1 cellular context compared by ENCODE assay signal in genomic region chr5:108381034-108381954, GRCh38.
TF ChIP-seq lines count a peak whose summit lies in the region.

No MANE protein-coding gene starts in this region.

TF ChIP-seq in K562, 482 proteins besides CTCF, POLR2A, EP300 and RAD21 (continued from another document and continues in another):
- TF ChIP-seq POLR2AphosphoS5 (IDR thresholded peaks at IDR 0.05; ENCODE audit: control insufficient read depth, insufficient read depth, low read depth, low read length), result peak; percentile 37; the same call in 1 of the 2 replicates
- TF ChIP-seq KLF16 (IDR thresholded peaks at IDR 0.05), result no peak
- TF ChIP-seq ERF (CRISPR knock-in tag; IDR thresholded peaks at IDR 0.05), result 0 out of 2 replicates have a peak, but pooled peaks have one; percentile 57
- TF ChIP-seq, protein P1, sequence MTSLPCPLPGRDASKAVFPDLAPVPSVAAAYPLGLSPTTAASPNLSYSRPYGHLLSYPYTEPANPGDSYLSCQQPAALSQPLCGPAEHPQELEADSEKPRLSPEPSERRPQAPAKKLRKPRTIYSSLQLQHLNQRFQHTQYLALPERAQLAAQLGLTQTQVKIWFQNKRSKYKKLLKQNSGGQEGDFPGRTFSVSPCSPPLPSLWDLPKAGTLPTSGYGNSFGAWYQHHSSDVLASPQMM (CRISPR knock-in tag; IDR thresholded peaks at IDR 0.05), result no peak
- TF ChIP-seq KLF13 (tag; IDR thresholded peaks at IDR 0.05; ENCODE audit: borderline replicate concordance, low read depth), result no peak
- TF ChIP-seq NFRKB (IDR thresholded peaks at IDR 0.05; ENCODE audit: low read depth), result no peak
- peak; percentile 27; the same call in 1 of the 2 replicates for TF ChIP-seq TAF7 (tag; IDR thresholded peaks at IDR 0.05)
- TF ChIP-seq CREB1 (IDR thresholded peaks at IDR 0.05), result no peak; the same call in 1 of the 2 replicates
- no peak for TF ChIP-seq CREB1 (CRISPR knock-in tag; IDR thresholded peaks at IDR 0.05)
- TF ChIP-seq U2AF1 (optimal IDR thresholded peaks at IDR 0.05; ENCODE audit: low read depth, low read length), result no peak
- no peak for TF ChIP-seq PTRF (tag; IDR thresholded peaks at IDR 0.05)
- TF ChIP-seq ZNF239 (CRISPR knock-in tag; IDR thresholded peaks at IDR 0.05), result no peak
- TF ChIP-seq TOE1 (IDR thresholded peaks at IDR 0.05; ENCODE audit: borderline replicate concordance), result no peak
- no peak for TF ChIP-seq TOE1 (CRISPR knock-in tag; IDR thresholded peaks at IDR 0.05; ENCODE audit: borderline replicate concordance, low read depth)
- TF ChIP-seq, protein P2, sequence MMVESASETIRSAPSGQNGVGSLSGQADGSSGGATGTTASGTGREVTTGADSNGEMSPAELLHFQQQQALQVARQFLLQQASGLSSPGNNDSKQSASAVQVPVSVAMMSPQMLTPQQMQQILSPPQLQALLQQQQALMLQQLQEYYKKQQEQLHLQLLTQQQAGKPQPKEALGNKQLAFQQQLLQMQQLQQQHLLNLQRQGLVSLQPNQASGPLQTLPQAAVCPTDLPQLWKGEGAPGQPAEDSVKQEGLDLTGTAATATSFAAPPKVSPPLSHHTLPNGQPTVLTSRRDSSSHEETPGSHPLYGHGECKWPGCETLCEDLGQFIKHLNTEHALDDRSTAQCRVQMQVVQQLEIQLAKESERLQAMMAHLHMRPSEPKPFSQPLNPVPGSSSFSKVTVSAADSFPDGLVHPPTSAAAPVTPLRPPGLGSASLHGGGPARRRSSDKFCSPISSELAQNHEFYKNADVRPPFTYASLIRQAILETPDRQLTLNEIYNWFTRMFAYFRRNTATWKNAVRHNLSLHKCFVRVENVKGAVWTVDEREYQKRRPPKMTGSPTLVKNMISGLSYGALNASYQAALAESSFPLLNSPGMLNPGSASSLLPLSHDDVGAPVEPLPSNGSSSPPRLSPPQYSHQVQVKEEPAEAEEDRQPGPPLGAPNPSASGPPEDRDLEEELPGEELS (CRISPR knock-in tag; IDR thresholded peaks at IDR 0.05; ENCODE audit: borderline replicate concordance), result 0 out of 2 replicates have a peak, but pooled peaks have one; percentile 12
- TF ChIP-seq HIVEP1 (CRISPR knock-in tag; IDR thresholded peaks at IDR 0.05), result no peak
- TF ChIP-seq RB1 (IDR thresholded peaks at IDR 0.05; ENCODE audit: low read depth), result peak; percentile 46; the same call in 1 of the 2 replicates
- TF ChIP-seq ZNF217 (CRISPR knock-in tag; IDR thresholded peaks at IDR 0.05), result no peak
- no peak for TF ChIP-seq SMARCA4 (IDR thresholded peaks at IDR 0.05)
- TF ChIP-seq GABPA (tag; conservative IDR thresholded peaks at IDR 0.05; ENCODE audit: low read depth), result peak; percentile 47; the same call in 1 of the 2 replicates
- TF ChIP-seq NFIC (IDR thresholded peaks at IDR 0.05), result no peak; the same call in 1 of the 2 replicates
- no peak for TF ChIP-seq HLTF (IDR thresholded peaks at IDR 0.05)
- TF ChIP-seq MEF2D (tag; conservative IDR thresholded peaks at IDR 0.05; ENCODE audit: low read depth), result no peak
- no peak for TF ChIP-seq RHOXF2B (CRISPR knock-in tag; conservative IDR thresholded peaks at IDR 0.05)
- no peak for TF ChIP-seq NFIX (CRISPR knock-in tag; IDR thresholded peaks at IDR 0.05; ENCODE audit: low read depth)
- no peak for TF ChIP-seq RBM17 (IDR thresholded peaks at IDR 0.05; ENCODE audit: borderline replicate concordance, low read depth, low read length)
- no peak for TF ChIP-seq FOSL1 (tag; conservative IDR thresholded peaks at IDR 0.05)
- peak; percentile 24; the same call in 1 of the 2 replicates for TF ChIP-seq E2F3 (CRISPR knock-in tag; IDR thresholded peaks at IDR 0.05)
- TF ChIP-seq, protein P3, sequence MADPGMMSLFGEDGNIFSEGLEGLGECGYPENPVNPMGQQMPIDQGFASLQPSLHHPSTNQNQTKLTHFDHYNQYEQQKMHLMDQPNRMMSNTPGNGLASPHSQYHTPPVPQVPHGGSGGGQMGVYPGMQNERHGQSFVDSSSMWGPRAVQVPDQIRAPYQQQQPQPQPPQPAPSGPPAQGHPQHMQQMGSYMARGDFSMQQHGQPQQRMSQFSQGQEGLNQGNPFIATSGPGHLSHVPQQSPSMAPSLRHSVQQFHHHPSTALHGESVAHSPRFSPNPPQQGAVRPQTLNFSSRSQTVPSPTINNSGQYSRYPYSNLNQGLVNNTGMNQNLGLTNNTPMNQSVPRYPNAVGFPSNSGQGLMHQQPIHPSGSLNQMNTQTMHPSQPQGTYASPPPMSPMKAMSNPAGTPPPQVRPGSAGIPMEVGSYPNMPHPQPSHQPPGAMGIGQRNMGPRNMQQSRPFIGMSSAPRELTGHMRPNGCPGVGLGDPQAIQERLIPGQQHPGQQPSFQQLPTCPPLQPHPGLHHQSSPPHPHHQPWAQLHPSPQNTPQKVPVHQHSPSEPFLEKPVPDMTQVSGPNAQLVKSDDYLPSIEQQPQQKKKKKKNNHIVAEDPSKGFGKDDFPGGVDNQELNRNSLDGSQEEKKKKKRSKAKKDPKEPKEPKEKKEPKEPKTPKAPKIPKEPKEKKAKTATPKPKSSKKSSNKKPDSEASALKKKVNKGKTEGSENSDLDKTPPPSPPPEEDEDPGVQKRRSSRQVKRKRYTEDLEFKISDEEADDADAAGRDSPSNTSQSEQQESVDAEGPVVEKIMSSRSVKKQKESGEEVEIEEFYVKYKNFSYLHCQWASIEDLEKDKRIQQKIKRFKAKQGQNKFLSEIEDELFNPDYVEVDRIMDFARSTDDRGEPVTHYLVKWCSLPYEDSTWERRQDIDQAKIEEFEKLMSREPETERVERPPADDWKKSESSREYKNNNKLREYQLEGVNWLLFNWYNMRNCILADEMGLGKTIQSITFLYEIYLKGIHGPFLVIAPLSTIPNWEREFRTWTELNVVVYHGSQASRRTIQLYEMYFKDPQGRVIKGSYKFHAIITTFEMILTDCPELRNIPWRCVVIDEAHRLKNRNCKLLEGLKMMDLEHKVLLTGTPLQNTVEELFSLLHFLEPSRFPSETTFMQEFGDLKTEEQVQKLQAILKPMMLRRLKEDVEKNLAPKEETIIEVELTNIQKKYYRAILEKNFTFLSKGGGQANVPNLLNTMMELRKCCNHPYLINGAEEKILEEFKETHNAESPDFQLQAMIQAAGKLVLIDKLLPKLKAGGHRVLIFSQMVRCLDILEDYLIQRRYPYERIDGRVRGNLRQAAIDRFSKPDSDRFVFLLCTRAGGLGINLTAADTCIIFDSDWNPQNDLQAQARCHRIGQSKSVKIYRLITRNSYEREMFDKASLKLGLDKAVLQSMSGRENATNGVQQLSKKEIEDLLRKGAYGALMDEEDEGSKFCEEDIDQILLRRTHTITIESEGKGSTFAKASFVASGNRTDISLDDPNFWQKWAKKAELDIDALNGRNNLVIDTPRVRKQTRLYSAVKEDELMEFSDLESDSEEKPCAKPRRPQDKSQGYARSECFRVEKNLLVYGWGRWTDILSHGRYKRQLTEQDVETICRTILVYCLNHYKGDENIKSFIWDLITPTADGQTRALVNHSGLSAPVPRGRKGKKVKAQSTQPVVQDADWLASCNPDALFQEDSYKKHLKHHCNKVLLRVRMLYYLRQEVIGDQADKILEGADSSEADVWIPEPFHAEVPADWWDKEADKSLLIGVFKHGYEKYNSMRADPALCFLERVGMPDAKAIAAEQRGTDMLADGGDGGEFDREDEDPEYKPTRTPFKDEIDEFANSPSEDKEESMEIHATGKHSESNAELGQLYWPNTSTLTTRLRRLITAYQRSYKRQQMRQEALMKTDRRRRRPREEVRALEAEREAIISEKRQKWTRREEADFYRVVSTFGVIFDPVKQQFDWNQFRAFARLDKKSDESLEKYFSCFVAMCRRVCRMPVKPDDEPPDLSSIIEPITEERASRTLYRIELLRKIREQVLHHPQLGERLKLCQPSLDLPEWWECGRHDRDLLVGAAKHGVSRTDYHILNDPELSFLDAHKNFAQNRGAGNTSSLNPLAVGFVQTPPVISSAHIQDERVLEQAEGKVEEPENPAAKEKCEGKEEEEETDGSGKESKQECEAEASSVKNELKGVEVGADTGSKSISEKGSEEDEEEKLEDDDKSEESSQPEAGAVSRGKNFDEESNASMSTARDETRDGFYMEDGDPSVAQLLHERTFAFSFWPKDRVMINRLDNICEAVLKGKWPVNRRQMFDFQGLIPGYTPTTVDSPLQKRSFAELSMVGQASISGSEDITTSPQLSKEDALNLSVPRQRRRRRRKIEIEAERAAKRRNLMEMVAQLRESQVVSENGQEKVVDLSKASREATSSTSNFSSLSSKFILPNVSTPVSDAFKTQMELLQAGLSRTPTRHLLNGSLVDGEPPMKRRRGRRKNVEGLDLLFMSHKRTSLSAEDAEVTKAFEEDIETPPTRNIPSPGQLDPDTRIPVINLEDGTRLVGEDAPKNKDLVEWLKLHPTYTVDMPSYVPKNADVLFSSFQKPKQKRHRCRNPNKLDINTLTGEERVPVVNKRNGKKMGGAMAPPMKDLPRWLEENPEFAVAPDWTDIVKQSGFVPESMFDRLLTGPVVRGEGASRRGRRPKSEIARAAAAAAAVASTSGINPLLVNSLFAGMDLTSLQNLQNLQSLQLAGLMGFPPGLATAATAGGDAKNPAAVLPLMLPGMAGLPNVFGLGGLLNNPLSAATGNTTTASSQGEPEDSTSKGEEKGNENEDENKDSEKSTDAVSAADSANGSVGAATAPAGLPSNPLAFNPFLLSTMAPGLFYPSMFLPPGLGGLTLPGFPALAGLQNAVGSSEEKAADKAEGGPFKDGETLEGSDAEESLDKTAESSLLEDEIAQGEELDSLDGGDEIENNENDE (IDR thresholded peaks at IDR 0.05; ENCODE audit: low read depth, low read length), result no peak
- TF ChIP-seq CTCFL (IDR thresholded peaks at IDR 0.05; ENCODE audit: borderline replicate concordance, insufficient read depth, low read depth, low read length, poor library complexity, severe bottlenecking), result peak; percentile 12
- TF ChIP-seq BCL6 (CRISPR knock-in tag; IDR thresholded peaks at IDR 0.05), result no peak
- TF ChIP-seq, protein P4, sequence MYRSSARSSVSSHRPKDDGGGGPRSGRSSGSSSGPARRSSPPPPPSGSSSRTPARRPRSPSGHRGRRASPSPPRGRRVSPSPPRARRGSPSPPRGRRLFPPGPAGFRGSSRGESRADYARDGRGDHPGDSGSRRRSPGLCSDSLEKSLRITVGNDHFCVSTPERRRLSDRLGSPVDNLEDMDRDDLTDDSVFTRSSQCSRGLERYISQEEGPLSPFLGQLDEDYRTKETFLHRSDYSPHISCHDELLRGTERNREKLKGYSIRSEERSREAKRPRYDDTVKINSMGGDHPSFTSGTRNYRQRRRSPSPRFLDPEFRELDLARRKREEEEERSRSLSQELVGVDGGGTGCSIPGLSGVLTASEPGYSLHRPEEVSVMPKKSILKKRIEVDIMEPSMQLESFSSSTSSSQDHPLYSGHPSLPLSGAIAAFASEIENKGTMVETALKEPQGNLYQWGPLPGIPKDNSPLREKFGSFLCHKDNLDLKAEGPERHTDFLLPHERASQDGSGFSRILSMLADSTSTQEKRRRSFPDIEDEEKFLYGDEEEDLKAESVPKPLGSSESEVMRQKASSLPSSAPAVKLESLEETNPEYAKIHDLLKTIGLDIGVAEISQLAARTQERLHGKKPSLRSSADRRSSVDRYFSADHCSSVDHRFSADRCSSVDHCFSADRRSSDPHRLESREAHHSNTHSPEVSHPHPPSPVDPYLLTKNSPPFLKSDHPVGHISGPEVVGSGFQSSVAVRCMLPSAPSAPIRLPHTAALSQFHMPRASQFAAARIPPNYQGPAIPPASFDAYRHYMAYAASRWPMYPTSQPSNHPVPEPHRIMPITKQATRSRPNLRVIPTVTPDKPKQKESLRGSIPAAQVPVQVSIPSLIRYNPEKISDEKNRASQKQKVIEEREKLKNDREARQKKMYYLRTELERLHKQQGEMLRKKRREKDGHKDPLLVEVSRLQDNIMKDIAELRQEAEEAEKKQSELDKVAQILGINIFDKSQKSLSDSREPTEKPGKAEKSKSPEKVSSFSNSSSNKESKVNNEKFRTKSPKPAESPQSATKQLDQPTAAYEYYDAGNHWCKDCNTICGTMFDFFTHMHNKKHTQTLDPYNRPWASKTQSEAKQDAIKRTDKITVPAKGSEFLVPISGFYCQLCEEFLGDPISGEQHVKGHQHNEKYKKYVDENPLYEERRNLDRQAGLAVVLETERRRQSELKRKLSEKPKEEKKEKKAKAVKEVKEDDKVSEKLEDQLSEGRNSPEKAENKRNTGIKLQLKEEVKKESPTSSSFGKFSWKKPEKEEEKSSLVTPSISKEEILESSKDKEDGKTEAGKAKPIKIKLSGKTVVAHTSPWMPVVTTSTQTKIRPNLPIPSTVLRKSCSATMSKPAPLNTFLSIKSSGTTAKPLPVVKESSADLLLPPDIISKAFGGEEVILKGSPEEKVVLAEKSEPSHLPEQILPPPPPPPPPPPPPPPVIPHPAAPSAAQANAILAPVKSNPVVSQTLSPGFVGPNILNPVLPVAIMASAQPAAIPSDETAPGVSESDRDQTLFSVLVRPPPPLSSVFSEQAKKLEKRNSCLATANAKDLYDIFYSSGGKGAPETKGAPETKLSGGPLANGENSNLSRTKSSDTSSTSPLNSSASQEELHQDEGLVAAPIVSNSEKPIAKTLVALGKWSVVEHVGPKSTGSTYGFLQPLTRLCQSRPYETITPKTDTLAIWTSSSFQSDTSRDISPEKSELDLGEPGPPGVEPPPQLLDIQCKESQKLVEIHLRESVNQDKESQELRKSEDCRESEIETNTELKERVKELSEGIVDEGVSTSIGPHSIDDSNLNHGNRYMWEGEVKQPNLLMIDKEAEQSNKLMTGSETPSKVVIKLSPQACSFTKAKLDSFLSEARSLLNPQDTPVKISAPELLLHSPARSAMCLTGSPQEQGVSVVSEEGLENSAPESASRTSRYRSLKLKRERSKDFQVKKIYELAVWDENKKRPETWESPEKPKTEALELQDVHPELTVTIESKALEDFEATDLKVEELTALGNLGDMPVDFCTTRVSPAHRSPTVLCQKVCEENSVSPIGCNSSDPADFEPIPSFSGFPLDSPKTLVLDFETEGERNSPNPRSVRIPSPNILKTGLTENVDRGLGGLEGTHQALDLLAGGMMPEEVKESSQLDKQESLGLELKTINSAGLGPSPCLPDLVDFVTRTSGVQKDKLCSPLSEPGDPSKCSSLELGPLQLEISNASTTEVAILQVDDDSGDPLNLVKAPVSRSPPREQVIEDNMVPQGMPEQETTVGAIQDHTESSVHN (IDR thresholded peaks at IDR 0.05; ENCODE audit: borderline replicate concordance in 1 of 2, low read depth in 1 of 2), result no peak
- TF ChIP-seq ZNF584 (CRISPR knock-in tag; IDR thresholded peaks at IDR 0.05; ENCODE audit: low read depth), result no peak
- TF ChIP-seq ZNF75A (CRISPR knock-in tag; IDR thresholded peaks at IDR 0.05), result no peak
- TF ChIP-seq ZBED1 (IDR thresholded peaks at IDR 0.05), result no peak
- TF ChIP-seq ARID1B (IDR thresholded peaks at IDR 0.05), result no peak
- TF ChIP-seq, protein P5, sequence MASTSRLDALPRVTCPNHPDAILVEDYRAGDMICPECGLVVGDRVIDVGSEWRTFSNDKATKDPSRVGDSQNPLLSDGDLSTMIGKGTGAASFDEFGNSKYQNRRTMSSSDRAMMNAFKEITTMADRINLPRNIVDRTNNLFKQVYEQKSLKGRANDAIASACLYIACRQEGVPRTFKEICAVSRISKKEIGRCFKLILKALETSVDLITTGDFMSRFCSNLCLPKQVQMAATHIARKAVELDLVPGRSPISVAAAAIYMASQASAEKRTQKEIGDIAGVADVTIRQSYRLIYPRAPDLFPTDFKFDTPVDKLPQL (IDR thresholded peaks at IDR 0.05; ENCODE audit: extremely low read depth, insufficient read length), result no peak
